Comparison of ENCODE assay signal across 35 cellular contexts in the genomic region with DNA sequence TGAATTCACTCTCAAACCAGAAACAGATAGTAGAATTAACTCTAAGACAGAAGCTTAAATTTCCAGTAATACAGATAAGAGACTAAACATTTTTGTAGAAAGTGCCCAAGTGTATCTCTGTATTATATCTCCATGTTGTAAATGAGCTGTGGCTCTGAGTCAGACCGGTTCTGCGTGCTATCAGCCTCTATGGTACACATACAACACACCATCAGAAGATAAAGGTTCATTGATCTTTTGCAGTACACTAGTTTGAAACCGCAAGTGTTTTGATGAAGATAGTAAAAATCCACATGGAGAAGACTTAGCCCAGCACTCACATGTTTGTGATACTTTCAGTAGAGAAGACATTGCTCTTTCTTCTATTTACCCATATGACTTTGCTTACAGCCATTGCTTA.
"Had no signal": no experiment of that assay in that cellular context is flagged by ENCODE, and none has a peak within 500 bp of the region (broad histone marks: within the 10 kb centered on the region; RNA-seq: fewer than 3 reads in every experiment).

No MANE protein-coding gene starts in this region.

- H3K4me1 Mint-ChIP-seq: activated B cell treated with CpG ODN at 0.5 μM for 24 hours; activated CD4-positive, alpha-beta T cell treated with anti-CD3 and anti-CD28 coated beads for 36 hours; activated CD4-positive, alpha-beta T cell treated with anti-CD3 and anti-CD28 coated beads, Interleukin-2, amount 10 ng/mL, durations not matched to agents 24 days and 14 days; activated CD8-positive, alpha-beta memory T cell treated with anti-CD3 and anti-CD28 coated beads, Interleukin-2, amount 10 ng/mL, durations not matched to agents 7 days and 5 days; activated naive CD4-positive, alpha-beta T cell treated with anti-CD3 and anti-CD28 coated beads, Interleukin-2, amount 50 U/mL, for 24 hours; activated naive CD8-positive, alpha-beta T cell treated with anti-CD3 and anti-CD28 coated beads for 36 hours; activated naive CD8-positive, alpha-beta T cell treated with anti-CD3 and anti-CD28 coated beads, Interleukin-2, amount 50 U/mL, for 24 hours; T-helper 17 cell had no signal

- H3K36me3 Mint-ChIP-seq: activated CD4-positive, alpha-beta memory T cell treated with anti-CD3 and anti-CD28 coated beads for 36 hours; activated CD8-positive, alpha-beta memory T cell treated with anti-CD3 and anti-CD28 coated beads, Interleukin-2, amount 10 ng/mL, durations not matched to agents 7 days and 5 days; activated naive CD4-positive, alpha-beta T cell treated with anti-CD3 and anti-CD28 coated beads, Interleukin-2, amount 50 U/mL, for 24 hours; activated naive CD8-positive, alpha-beta T cell treated with anti-CD3 and anti-CD28 coated beads for 36 hours; brain had no signal

- H3K27ac ChIP-seq: adrenal gland, ascending aorta, breast epithelium, cardiac muscle cell, colonic mucosa, foreskin keratinocyte, gastrocnemius medialis, WERI-Rb-1 had no signal

- H3K4me3 Mint-ChIP-seq: activated B cell treated with CpG ODN at 0.5 μM for 24 hours; activated CD4-positive, alpha-beta memory T cell treated with anti-CD3 and anti-CD28 coated beads for 36 hours; activated CD4-positive, alpha-beta T cell treated with anti-CD3 and anti-CD28 coated beads for 36 hours; activated CD4-positive, alpha-beta T cell treated with anti-CD3 and anti-CD28 coated beads, Interleukin-2, amount 10 ng/mL, durations not matched to agents 24 days and 14 days; activated CD8-positive, alpha-beta memory T cell treated with anti-CD3 and anti-CD28 coated beads, Interleukin-2, amount 10 ng/mL, durations not matched to agents 7 days and 5 days; activated CD8-positive, alpha-beta T cell treated with anti-CD3 and anti-CD28 coated beads, Interleukin-2, amount 10 ng/mL, durations not matched to agents 7 days and 5 days; activated naive CD4-positive, alpha-beta T cell treated with anti-CD3 and anti-CD28 coated beads for 36 hours; activated naive CD4-positive, alpha-beta T cell treated with anti-CD3 and anti-CD28 coated beads, Interleukin-2, amount 50 U/mL, for 24 hours; activated naive CD8-positive, alpha-beta T cell treated with anti-CD3 and anti-CD28 coated beads for 36 hours; activated naive CD8-positive, alpha-beta T cell treated with anti-CD3 and anti-CD28 coated beads, Interleukin-2, amount 50 U/mL, for 24 hours; activated T-helper 1 cell treated with anti-CD3 and anti-CD28 coated beads, Interleukin-12 subunit alpha, Interleukin-12 subunit beta, Interleukin-2, Interleukin-4 antibody, amounts not matched to agents 30 ng/mL and 10 ng/mL and 1 ng/mL, durations not matched to agents 14 hours and 24 hours and 36 hours; brain; T-helper 17 cell; T-helper 2 cell treated with Interferon-gamma antibody and Interleukin-4, amounts not matched to agents 5 μg/mL and 100 μg/mL, for 36 hours had no signal

- H3K9me3 Mint-ChIP-seq: activated B cell treated with CpG ODN at 0.5 μM for 24 hours; activated CD4-positive, alpha-beta memory T cell treated with anti-CD3 and anti-CD28 coated beads for 36 hours; activated CD4-positive, alpha-beta T cell treated with anti-CD3 and anti-CD28 coated beads, Interleukin-2, amount 10 ng/mL, durations not matched to agents 24 days and 14 days; activated naive CD4-positive, alpha-beta T cell treated with anti-CD3 and anti-CD28 coated beads for 36 hours; activated naive CD4-positive, alpha-beta T cell treated with anti-CD3 and anti-CD28 coated beads, Interleukin-2, amount 50 U/mL, for 24 hours; activated naive CD8-positive, alpha-beta T cell treated with anti-CD3 and anti-CD28 coated beads for 36 hours; activated naive CD8-positive, alpha-beta T cell treated with anti-CD3 and anti-CD28 coated beads, Interleukin-2, amount 50 U/mL, for 24 hours; activated T-helper 1 cell treated with anti-CD3 and anti-CD28 coated beads, Interleukin-12 subunit alpha, Interleukin-12 subunit beta, Interleukin-2, Interleukin-4 antibody, amounts not matched to agents 30 ng/mL and 10 ng/mL and 1 ng/mL, durations not matched to agents 14 hours and 24 hours and 36 hours; activated T-helper 2 cell treated with anti-CD3 and anti-CD28 coated beads, Interferon-gamma antibody, Interleukin-2, Interleukin-4, amounts not matched to agents 10 μg/mL and 5 μg/mL and 100 μg/mL, durations not matched to agents 14 hours and 24 hours and 36 hours; brain; T-helper 2 cell treated with Interferon-gamma antibody and Interleukin-4, amounts not matched to agents 5 μg/mL and 100 μg/mL, for 36 hours had no signal

- H3K36me3 ChIP-seq: adrenal gland, ascending aorta, breast epithelium, cardiac muscle cell, colonic mucosa, gastrocnemius medialis, WERI-Rb-1 had no signal

- H3K9me3 ChIP-seq: adrenal gland, ascending aorta, breast epithelium, colonic mucosa, gastrocnemius medialis had no signal

- DNase-seq: activated B cell treated with CpG ODN at 0.5 μM for 24 hours; activated CD4-positive, alpha-beta memory T cell treated with anti-CD3 and anti-CD28 coated beads for 36 hours; activated CD4-positive, alpha-beta T cell treated with anti-CD3 and anti-CD28 coated beads for 36 hours; activated CD4-positive, alpha-beta T cell treated with anti-CD3 and anti-CD28 coated beads, Interleukin-2, amount 10 ng/mL, durations not matched to agents 24 days and 14 days; activated CD8-positive, alpha-beta memory T cell treated with anti-CD3 and anti-CD28 coated beads, Interleukin-2, amount 10 ng/mL, durations not matched to agents 7 days and 5 days; activated CD8-positive, alpha-beta memory T cell treated with anti-CD3 and anti-CD28 coated beads, Interleukin-2, amount 50 U/mL, for 4 hours; activated CD8-positive, alpha-beta T cell treated with anti-CD3 and anti-CD28 coated beads, Interleukin-2, amount 10 ng/mL, durations not matched to agents 7 days and 5 days; activated effector memory CD4-positive, alpha-beta T cell treated with anti-CD3 and anti-CD28 coated beads, Interleukin-2, amount 50 U/mL, for 16 hours; activated naive CD4-positive, alpha-beta T cell treated with anti-CD3 and anti-CD28 coated beads for 36 hours; activated naive CD8-positive, alpha-beta T cell treated with anti-CD3 and anti-CD28 coated beads for 36 hours; activated naive CD8-positive, alpha-beta T cell treated with anti-CD3 and anti-CD28 coated beads, Interleukin-2, amount 50 U/mL, for 24 hours; activated T-cell treated with anti-CD3 and anti-CD28 coated beads, Interleukin-2, amount 50 U/mL, for 1 hour; activated T-cell treated with anti-CD3 and anti-CD28 coated beads, Interleukin-2, amount 50 U/mL, for 48 hours; adrenal gland; central memory CD4-positive, alpha-beta T cell; cerebellar nuclear complex; colonic mucosa; effector CD8-positive, alpha-beta T cell; gastrocnemius medialis; glutamatergic neuron; T-helper 1 cell; T-helper 17 cell; T1000; WERI-Rb-1 had no signal

- H3K27me3 ChIP-seq: adrenal gland, ascending aorta, breast epithelium, cardiac muscle cell, colonic mucosa, foreskin keratinocyte, gastrocnemius medialis had no signal

- FAIRE-seq: endometrium, endothelial cell of umbilical vein had no signal

- H3K4me1 ChIP-seq: adrenal gland, ascending aorta, breast epithelium, colonic mucosa, foreskin keratinocyte, gastrocnemius medialis had no signal

- H3K27ac Mint-ChIP-seq: activated B cell treated with CpG ODN at 0.5 μM for 24 hours; activated CD4-positive, alpha-beta memory T cell treated with anti-CD3 and anti-CD28 coated beads for 36 hours; activated CD4-positive, alpha-beta T cell treated with anti-CD3 and anti-CD28 coated beads for 36 hours; activated CD4-positive, alpha-beta T cell treated with anti-CD3 and anti-CD28 coated beads, Interleukin-2, amount 10 ng/mL, durations not matched to agents 24 days and 14 days; activated CD8-positive, alpha-beta memory T cell treated with anti-CD3 and anti-CD28 coated beads, Interleukin-2, amount 10 ng/mL, durations not matched to agents 7 days and 5 days; activated CD8-positive, alpha-beta T cell treated with anti-CD3 and anti-CD28 coated beads, Interleukin-2, amount 10 ng/mL, durations not matched to agents 7 days and 5 days; activated naive CD4-positive, alpha-beta T cell treated with anti-CD3 and anti-CD28 coated beads for 36 hours; activated naive CD4-positive, alpha-beta T cell treated with anti-CD3 and anti-CD28 coated beads, Interleukin-2, amount 50 U/mL, for 24 hours; activated naive CD8-positive, alpha-beta T cell treated with anti-CD3 and anti-CD28 coated beads for 36 hours; activated naive CD8-positive, alpha-beta T cell treated with anti-CD3 and anti-CD28 coated beads, Interleukin-2, amount 50 U/mL, for 24 hours; activated T-helper 1 cell treated with anti-CD3 and anti-CD28 coated beads, Interleukin-12 subunit alpha, Interleukin-12 subunit beta, Interleukin-2, Interleukin-4 antibody, amounts not matched to agents 30 ng/mL and 10 ng/mL and 1 ng/mL, durations not matched to agents 14 hours and 24 hours and 36 hours; activated T-helper 2 cell treated with anti-CD3 and anti-CD28 coated beads, Interferon-gamma antibody, Interleukin-2, Interleukin-4, amounts not matched to agents 10 μg/mL and 5 μg/mL and 100 μg/mL, durations not matched to agents 14 hours and 24 hours and 36 hours; brain; T-helper 17 cell; T-helper 2 cell treated with Interferon-gamma antibody and Interleukin-4, amounts not matched to agents 5 μg/mL and 100 μg/mL, for 36 hours had no signal

- H3K27me3 Mint-ChIP-seq: activated B cell treated with CpG ODN at 0.5 μM for 24 hours; activated CD4-positive, alpha-beta memory T cell treated with anti-CD3 and anti-CD28 coated beads for 36 hours; activated CD4-positive, alpha-beta T cell treated with anti-CD3 and anti-CD28 coated beads, Interleukin-2, amount 10 ng/mL, durations not matched to agents 24 days and 14 days; activated CD8-positive, alpha-beta memory T cell treated with anti-CD3 and anti-CD28 coated beads, Interleukin-2, amount 10 ng/mL, durations not matched to agents 7 days and 5 days; activated naive CD4-positive, alpha-beta T cell treated with anti-CD3 and anti-CD28 coated beads, Interleukin-2, amount 50 U/mL, for 24 hours; activated naive CD8-positive, alpha-beta T cell treated with anti-CD3 and anti-CD28 coated beads, Interleukin-2, amount 50 U/mL, for 24 hours had no signal

- H3K4me3 ChIP-seq: adrenal gland, ascending aorta, breast epithelium, cardiac muscle cell, colonic mucosa, gastrocnemius medialis had no signal
